ENCODE assay signal across 12 cellular contexts in the genomic region with DNA sequence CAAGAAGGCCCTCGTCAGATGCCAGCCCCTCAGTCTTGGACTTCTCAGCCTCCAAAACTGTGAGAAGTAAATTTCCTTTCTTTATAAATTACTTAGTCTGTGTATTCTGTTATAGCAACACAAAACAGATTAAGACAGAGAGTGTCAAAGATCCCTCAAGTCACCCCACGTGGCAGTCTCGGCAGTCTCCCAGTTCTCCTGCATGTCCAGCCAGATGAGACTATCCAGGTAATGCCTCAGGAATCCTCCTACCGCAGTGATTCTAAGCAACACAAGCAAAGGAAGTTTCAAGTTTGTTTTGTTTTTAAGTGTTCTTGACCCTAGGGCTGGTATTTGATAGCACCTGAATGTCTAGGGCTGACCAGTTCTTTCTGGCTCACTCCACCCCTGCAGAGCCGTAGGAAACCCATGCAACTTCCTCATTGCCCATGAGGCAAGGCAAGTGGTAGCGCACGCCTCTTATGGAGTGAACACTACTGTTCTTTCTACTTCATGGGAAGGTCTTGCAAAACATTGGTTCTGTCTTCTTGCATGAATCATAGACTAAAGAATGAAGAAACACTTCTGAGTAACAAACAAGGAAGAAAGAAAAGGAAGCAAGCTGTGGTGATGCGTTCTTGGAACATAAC. TPM values are rescaled to one million over a fixed set of nuclear protein-coding genes. Genes with fewer than 3 reads are reported as not detected.
DNase-seq lines count a peak whose midpoint lies in the region; ATAC-seq and TF ChIP-seq lines count a peak whose summit lies in the region.
"Had no signal": no experiment of that assay in that cellular context is flagged by ENCODE, and none has a peak within 500 bp of the region (broad histone marks: within the 10 kb centered on the region; RNA-seq: fewer than 3 reads in every experiment).

No MANE protein-coding gene starts in this region.

- ATAC-seq in RWPE2 (ENCODE audit: low read depth), result peak; percentile 98
- ATAC-seq in GM19463 (IDR thresholded peaks at IDR 0.05; ENCODE audit: unreplicated experiment), result no peak

- no peak for TF ChIP-seq CTCF in RWPE2 (IDR thresholded peaks at IDR 0.05; ENCODE audit: poor library complexity, severe bottlenecking)

- DNase-seq in H4 (ENCODE audit: low spot score), result peak; percentile 80
- peak; percentile 96 for DNase-seq in RWPE2 (ENCODE audit: low spot score)
- peak; percentile 92 for DNase-seq in fibroblast of peridontal ligament (ENCODE audit: extremely low read depth)
- DNase-seq in stromal cell of bone marrow (ENCODE audit: low read depth), result peak; percentile 43
- DNase-seq in effector CD4-positive, alpha-beta T cell, result no peak
- no peak for DNase-seq in NCI-H2107 treated with DMSO at 0.1 percent for 48 hours (lab: John Stamatoyannopoulos, UW; ENCODE audit: unreplicated experiment)
- no peak for DNase-seq in NCI-H1930 (lab: John Stamatoyannopoulos, UW)
- DNase-seq: caudate nucleus, posterior cingulate gyrus had no signal

- no peaks in the 10 kb centered on the region for H3K36me3 ChIP-seq in RWPE2 (ENCODE audit: low read depth)

- H3K27ac ChIP-seq in RWPE2 (ENCODE audit: poor library complexity, severe bottlenecking), result peak overlapping the region; percentile 98
- H3K27ac ChIP-seq: SK-N-MC had no signal

- H3K4me1 ChIP-seq in RWPE2 (ENCODE audit: insufficient read depth, poor library complexity, severe bottlenecking), result peaks cover 30% of the 10 kb centered on the region

- H3K4me3 ChIP-seq in RWPE2 (ENCODE audit: severe bottlenecking), result no peak overlapping the region
- H3K4me3 ChIP-seq: SK-N-MC had no signal

- no peaks in the 10 kb centered on the region for H3K27me3 ChIP-seq in RWPE2 (ENCODE audit: insufficient read depth, poor library complexity, severe bottlenecking)

- H3K9me3 ChIP-seq in RWPE2 (ENCODE audit: severe bottlenecking), result no peaks in the 10 kb centered on the region

RNA-seq across cellular contexts. Expression of a gene that starts 24.8 kb away (rescaled TPM):
- 0.52 and 0.90 TPM in 2 replicates for total RNA-seq in H4 (2014; rRNA removed; shearing (Covaris generic))
- total RNA-seq: activated CD8-positive, alpha-beta memory T cell treated with anti-CD3 and anti-CD28 coated beads for 36 hours had no signal

Comparison
In these comparisons a context has a peak if more than half of its experiments do, and no peak if none do; other contexts are left out.
1. DNase-seq: peak in H4 (single experiment), RWPE2 (single experiment), fibroblast of peridontal ligament (single experiment) and stromal cell of bone marrow (single experiment); none in effector CD4-positive, alpha-beta T cell (single experiment), NCI-H2107 treated with DMSO at 0.1 percent for 48 hours (single experiment) and NCI-H1930 (0 of 2).